Comparison of ENCODE assay signal across 6 cellular contexts in the genomic region with DNA sequence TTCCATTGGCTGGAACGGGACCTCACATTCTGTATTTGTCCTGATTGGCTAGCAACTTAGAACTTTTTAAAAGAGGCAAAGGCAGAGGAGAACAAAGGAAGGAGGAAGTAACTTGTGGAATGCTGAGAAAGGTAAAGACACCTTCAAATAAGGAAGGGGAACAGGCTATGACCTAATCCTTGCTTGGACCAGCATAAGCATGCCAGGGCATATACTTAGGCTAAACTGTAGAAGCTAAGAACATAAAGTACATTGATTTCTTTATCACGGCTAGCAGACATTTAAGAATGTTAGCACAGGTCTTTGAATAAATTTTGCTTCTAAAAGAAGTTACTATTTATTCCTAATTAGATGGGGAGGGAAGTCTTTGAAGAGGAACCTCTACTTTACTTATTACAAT.
DNase-seq lines count a peak whose midpoint lies in the region; ATAC-seq, FAIRE-seq and TF ChIP-seq lines count a peak whose summit lies in the region.
"Not testable (repeated sequence)": the region's sequence is repeated elsewhere in the genome, so short reads cannot be mapped to it uniquely, and the experiment has no call there.

No MANE protein-coding gene starts in this region.

- not testable (repeated sequence) for TF ChIP-seq CTCF in Caco-2 (IDR thresholded peaks at IDR 0.05; ENCODE audit: insufficient read depth in 1 of 2, low read depth in 1 of 2, low read length in 1 of 2, severe bottlenecking in 1 of 2, unreplicated experiment in 1 of 2); MCF 10A (IDR thresholded peaks at IDR 0.05; ENCODE audit: unreplicated experiment); bronchial epithelial cell (IDR thresholded peaks at IDR 0.05; ENCODE audit: insufficient read depth, low read length, severe bottlenecking); epithelial cell of esophagus (IDR thresholded peaks at IDR 0.05; ENCODE audit: insufficient read depth, low read depth, low read length, missing control alignments); foreskin keratinocyte (conservative IDR thresholded peaks at IDR 0.05); keratinocyte (optimal IDR thresholded peaks at IDR 0.05 in 1 of 3, IDR thresholded peaks at IDR 0.05 in 1 of 3, conservative IDR thresholded peaks at IDR 0.05 in 1 of 3; ENCODE audit: extremely low read depth in 1 of 3, insufficient read depth in 2 of 3, low read length in 3 of 3)

- CTCF ChIA-PET in Caco-2 (lab: Charles Lee), result not testable (repeated sequence)
- CTCF ChIA-PET in MCF 10A (lab: Yijun Ruan, JAX), result interaction anchor here (0.6 to 1.3 kb wide), 5 partner anchors 8 to 961 kb away, joined by 3 to 7 read pairs (median 3); no protein-coding TSS in a partner anchor

- not testable (repeated sequence) for DNase-seq in Caco-2; MCF 10A (ENCODE audit: unreplicated experiment)
- peak; percentile 86 for DNase-seq in bronchial epithelial cell (ENCODE audit: low read depth)
- peak; percentile 74 for DNase-seq in epithelial cell of esophagus (ENCODE audit: low read depth)
- DNase-seq in foreskin keratinocyte, result peak; percentile 61 to 84
- DNase-seq in keratinocyte (ENCODE audit: low read depth, low spot score), result peak; percentile 15

- H3K36me3 Mint-ChIP-seq in Caco-2 (ENCODE audit: insufficient read depth, unreplicated experiment); MCF 10A (ENCODE audit: insufficient read depth, unreplicated experiment): not testable (repeated sequence)

- not testable (repeated sequence) for BruUV-seq in Caco-2 (replicated peaks; lab: Mats Ljungman, UMichigan); MCF 10A (replicated peaks; lab: Mats Ljungman, UMichigan)

- intact Hi-C loops in Caco-2 (cut with micrococcal nuclease; ENCODE audit: unreplicated experiment); MCF 10A (cut with micrococcal nuclease): not testable (repeated sequence)

- H2AFZ ChIP-seq in keratinocyte (ENCODE audit: control insufficient read depth, low read length), result peak overlapping the region; percentile 43

- H3K27ac Mint-ChIP-seq in Caco-2 (ENCODE audit: unreplicated experiment), result peak overlapping the region; percentile 31
- peak overlapping the region; percentile 6 for H3K27ac Mint-ChIP-seq in MCF 10A (ENCODE audit: low read depth, unreplicated experiment)

- H3K9me3 Mint-ChIP-seq in Caco-2 (ENCODE audit: unreplicated experiment); MCF 10A (ENCODE audit: unreplicated experiment): not testable (repeated sequence)

- not testable (repeated sequence) for H3K9me1 ChIP-seq in keratinocyte (ENCODE audit: control insufficient read depth, extremely low read depth, insufficient read depth, low read length)

- not testable (repeated sequence) for H3K4me1 Mint-ChIP-seq in Caco-2 (ENCODE audit: low read depth, unreplicated experiment)
- H3K4me1 Mint-ChIP-seq in MCF 10A (ENCODE audit: insufficient read depth, unreplicated experiment), result peaks cover 14% of the 10 kb centered on the region

- not testable (repeated sequence) for H4K20me1 ChIP-seq in keratinocyte (ENCODE audit: control insufficient read depth, extremely low read depth, insufficient read depth, low read length)

- not testable (repeated sequence) for H3K36me3 ChIP-seq in Caco-2 (ENCODE audit: control insufficient read depth, insufficient read depth, low read length); bronchial epithelial cell (ENCODE audit: control insufficient read depth, insufficient read depth, low read length); keratinocyte (ENCODE audit: control insufficient read depth in 2 of 2, extremely low read depth in 1 of 2, insufficient read depth in 2 of 2, low read length in 2 of 2)

- H3K27me3 Mint-ChIP-seq in Caco-2 (ENCODE audit: insufficient read depth, unreplicated experiment); MCF 10A (ENCODE audit: insufficient read depth, unreplicated experiment): not testable (repeated sequence)

- H3K9me3 ChIP-seq in Caco-2; keratinocyte (ENCODE audit: control insufficient read depth, low read depth, low read length): not testable (repeated sequence)

- not testable (repeated sequence) for FAIRE-seq in bronchial epithelial cell (lab: Jason Lieb, UNC)
- peak; percentile 76 for FAIRE-seq in keratinocyte (lab: Jason Lieb, UNC)

- ATAC-seq in foreskin keratinocyte, result not testable (repeated sequence)

- H3K27ac ChIP-seq in foreskin keratinocyte; keratinocyte (ENCODE audit: control insufficient read depth, insufficient read depth, low read length): not testable (repeated sequence)

- POLR2A ChIA-PET in Caco-2 (lab: Charles Lee), result not testable (repeated sequence)
- POLR2A ChIA-PET in MCF 10A (lab: Yijun Ruan, JAX), result interaction anchor here (0.7 kb wide), 1 partner anchor 173 kb away, joined by 3 read pairs; no protein-coding TSS in a partner anchor

- not testable (repeated sequence) for H3K4me3 ChIP-seq in Caco-2 (ENCODE audit: low read depth, low read length); bronchial epithelial cell (ENCODE audit: low read depth, low read length); epithelial cell of esophagus (ENCODE audit: low read length); keratinocyte (ENCODE audit: control insufficient read depth in 2 of 3, extremely low read depth in 1 of 3, insufficient read depth in 2 of 3, low read depth in 1 of 3, low read length in 3 of 3)

- not testable (repeated sequence) for H3K4me3 Mint-ChIP-seq in Caco-2 (ENCODE audit: unreplicated experiment); MCF 10A (ENCODE audit: unreplicated experiment)

- H3K4me1 ChIP-seq in Caco-2; keratinocyte (ENCODE audit: control insufficient read depth, extremely low read depth, insufficient read depth, low read length): not testable (repeated sequence)
- peaks cover 10% of the 10 kb centered on the region for H3K4me1 ChIP-seq in foreskin keratinocyte

- H3K9ac ChIP-seq in keratinocyte (ENCODE audit: control insufficient read depth, extremely low read depth, insufficient read depth, low read length), result not testable (repeated sequence)

- dilution Hi-C loops in keratinocyte (cut with MboI; ENCODE audit: extremely low pct_ligation_motif_present, low sequenced_read_pairs), result not testable (repeated sequence)

- not testable (repeated sequence) for H3K27me3 ChIP-seq in Caco-2 (replicated peaks; ENCODE audit: control insufficient read depth, insufficient read depth, low read length); bronchial epithelial cell (ENCODE audit: control insufficient read depth, insufficient read depth, low read length); foreskin keratinocyte; keratinocyte (ENCODE audit: control insufficient read depth, extremely low read depth, insufficient read depth, low read length)

- peak overlapping the region; percentile 25 for H3K4me2 ChIP-seq in keratinocyte (ENCODE audit: control insufficient read depth, extremely low read depth, insufficient read depth, low read depth, low read length)

- not testable (repeated sequence) for H3K79me2 ChIP-seq in keratinocyte (ENCODE audit: control insufficient read depth, insufficient read depth, low read length)
